In the genomic region with DNA sequence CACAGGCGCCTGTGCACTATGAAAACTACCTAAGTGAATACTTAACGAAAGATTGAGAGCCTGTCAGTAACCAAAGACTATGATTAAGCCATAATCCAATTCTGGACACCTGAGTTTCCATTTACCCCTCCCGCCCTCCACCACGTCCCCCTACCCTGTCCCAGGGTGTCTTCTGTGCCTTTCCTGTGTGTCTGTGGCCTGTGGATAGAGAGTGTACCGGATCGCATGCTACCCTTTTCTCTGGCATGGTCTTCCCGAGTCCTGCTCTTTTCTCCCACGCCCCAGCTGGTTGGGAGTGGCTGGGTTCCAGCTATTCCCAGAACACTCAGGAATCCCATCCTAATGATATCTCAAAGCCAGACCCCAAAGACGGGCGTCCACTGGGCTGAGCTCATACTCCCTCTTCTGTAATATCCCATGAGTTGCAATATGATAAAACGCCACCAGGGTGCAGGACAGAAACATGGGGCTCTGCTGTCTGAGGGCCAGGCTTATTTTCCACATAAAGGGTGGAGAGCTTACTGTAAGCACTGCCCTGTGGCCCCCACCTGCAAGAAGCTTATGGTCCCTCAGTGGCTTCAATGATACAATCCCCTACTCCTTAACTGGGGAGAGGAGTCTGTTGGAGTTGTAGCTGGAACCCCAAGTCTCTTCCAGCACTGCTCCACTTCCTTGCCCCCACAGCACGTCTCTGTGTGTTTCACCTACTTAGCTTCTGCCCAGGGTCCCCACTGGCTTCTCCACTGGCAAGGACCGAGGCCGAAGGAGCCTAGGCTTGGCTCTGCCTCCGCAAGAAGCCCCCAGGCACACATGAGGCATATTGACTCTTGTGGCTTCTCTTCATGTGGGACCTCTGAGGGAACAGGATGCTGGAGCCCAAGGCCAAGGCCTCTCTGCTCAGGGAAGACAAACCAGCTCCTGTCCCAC, we compare ENCODE assay signal across 8 cellular contexts. TPM values are rescaled to one million over a fixed set of nuclear protein-coding genes. Genes with fewer than 3 reads are reported as not detected.
DNase-seq lines count a peak whose midpoint lies in the region; FAIRE-seq and TF ChIP-seq lines count a peak whose summit lies in the region.

No MANE protein-coding gene starts in this region.

- peaks cover 56% of the 10 kb centered on the region for H3K27me3 ChIP-seq in NT2/D1 (ENCODE audit: insufficient read depth, insufficient read length)

- CTCF ChIA-PET in activated naive CD4-positive, alpha-beta T cell treated with anti-CD3 and anti-CD28 coated beads for 36 hours (lab: Charles Lee), result interaction anchor here (0.6 to 4.3 kb wide), 26 partner anchors 9 to 372 kb away, joined by 3 to 62 read pairs (median 4); a partner anchor contains a TSS

- no peak for FAIRE-seq in GM12891 (lab: Jason Lieb, UNC)

- no peaks in the 10 kb centered on the region for H3K36me3 ChIP-seq in NT2/D1 (ENCODE audit: insufficient read depth, insufficient read length, low read length)

- intact Hi-C loops in activated naive CD4-positive, alpha-beta T cell treated with anti-CD3 and anti-CD28 coated beads for 36 hours (cut with micrococcal nuclease), result loop anchor here (1.0 kb wide), 2 partner anchors 18 to 28 kb away; no protein-coding TSS in a partner anchor
- intact Hi-C loops in head of caudate nucleus (cut with DNase I), result no loop called here

- H3K36me3 Mint-ChIP-seq in activated naive CD4-positive, alpha-beta T cell treated with anti-CD3 and anti-CD28 coated beads for 36 hours (ENCODE audit: low read depth), result no peaks in the 10 kb centered on the region

- peak; percentile 80 for TF ChIP-seq CTCF in AG10803 (conservative IDR thresholded peaks at IDR 0.05; ENCODE audit: low read length)

- H3K9ac ChIP-seq in NT2/D1 (ENCODE audit: insufficient read length, low read depth), result no peak overlapping the region

- DNase-seq in AG10803 (ENCODE audit: low read depth) (peak; percentile 63), GM12891 (ENCODE audit: insufficient read length, low spot score) (peak; percentile 48), HT-29 (ENCODE audit: low spot score) (peak; percentile 74), NT2/D1 (ENCODE audit: low read depth, low spot score) (peak; percentile 63), head of caudate nucleus (peak in 34 of 42 donors; percentile 16 to 80 (median 51)), putamen (ENCODE audit: low spot score) (peak; percentile 25), T-helper 9 cell (no peak)
- peak; percentile 64 for DNase-seq in activated naive CD4-positive, alpha-beta T cell treated with anti-CD3 and anti-CD28 coated beads for 36 hours

- no peak overlapping the region for H3K4me3 Mint-ChIP-seq in activated naive CD4-positive, alpha-beta T cell treated with anti-CD3 and anti-CD28 coated beads for 36 hours

- no peaks in the 10 kb centered on the region for H3K9me3 Mint-ChIP-seq in activated naive CD4-positive, alpha-beta T cell treated with anti-CD3 and anti-CD28 coated beads for 36 hours

- H3K27ac Mint-ChIP-seq in activated naive CD4-positive, alpha-beta T cell treated with anti-CD3 and anti-CD28 coated beads for 36 hours, result no peak overlapping the region

- peaks cover 4% of the 10 kb centered on the region; the same call in 1 of the 2 replicates for H3K9me3 ChIP-seq in NT2/D1 (ENCODE audit: insufficient read depth, low read length)

- H3K4me3 ChIP-seq in AG10803 (ENCODE audit: low read length) (no peak overlapping the region), NT2/D1 (ENCODE audit: insufficient read length, low read depth) (no peak overlapping the region)

- H3K27me3 Mint-ChIP-seq in activated naive CD4-positive, alpha-beta T cell treated with anti-CD3 and anti-CD28 coated beads for 36 hours (ENCODE audit: low read depth), result peaks cover 44% of the 10 kb centered on the region

- H3K4me1 ChIP-seq in NT2/D1 (ENCODE audit: insufficient read depth, insufficient read length), result peaks cover 19% of the 10 kb centered on the region

- no peak for TF ChIP-seq POLR2A in GM12891 (IDR thresholded peaks at IDR 0.05; ENCODE audit: low read depth, low read length)

- peaks cover 11% of the 10 kb centered on the region for H3K4me1 Mint-ChIP-seq in activated naive CD4-positive, alpha-beta T cell treated with anti-CD3 and anti-CD28 coated beads for 36 hours (ENCODE audit: low read depth)

TF ChIP-seq in GM12891, 5 proteins besides CTCF, POLR2A, EP300 and RAD21:
- TF ChIP-seq PAX5 (IDR thresholded peaks at IDR 0.05; ENCODE audit: insufficient read depth, low read length, severe bottlenecking) (no peak), POLR2AphosphoS5 (IDR thresholded peaks at IDR 0.05; ENCODE audit: low read depth, low read length) (no peak), POU2F2 (IDR thresholded peaks at IDR 0.05; ENCODE audit: low read depth, low read length) (no peak)

RNA-seq across cellular contexts. Expression of a gene that starts 17.6 kb away (rescaled TPM):
- not detected for polyA plus RNA-seq in GM12891 (2012; ENCODE audit: low read depth, missing spikeins)
- total RNA-seq in HT-29 (2014; rRNA removed; shearing (Covaris generic)), result not detected in 2 replicates
- total RNA-seq in activated naive CD4-positive, alpha-beta T cell treated with anti-CD3 and anti-CD28 coated beads for 36 hours, result not detected

RNA-seq across cellular contexts. Expression of a gene that starts 24.2 kb away (rescaled TPM):
- not detected for polyA plus RNA-seq in GM12891 (2012; ENCODE audit: low read depth, missing spikeins)
- total RNA-seq in HT-29 (2014; rRNA removed; shearing (Covaris generic)), result not detected in 2 replicates
- total RNA-seq in activated naive CD4-positive, alpha-beta T cell treated with anti-CD3 and anti-CD28 coated beads for 36 hours, result not detected

RNA-seq across cellular contexts. Expression of a gene that starts 53.7 kb away (rescaled TPM):
- polyA plus RNA-seq in GM12891 (2012; ENCODE audit: low read depth, missing spikeins), result 11.1 TPM
- total RNA-seq in HT-29 (2014; rRNA removed; shearing (Covaris generic)), result 24.1 and 26.8 TPM in 2 replicates
- 10 to 100 TPM; 20.7 to 22.8 TPM for total RNA-seq in activated naive CD4-positive, alpha-beta T cell treated with anti-CD3 and anti-CD28 coated beads for 36 hours
